Comparison of ENCODE assay signal across 9 cellular contexts in genomic region chr17:45225051-45225700, GRCh38. TPM values are rescaled to one million over a fixed set of nuclear protein-coding genes. Genes with fewer than 3 reads are reported as not detected.
DNase-seq lines count a peak whose midpoint lies in the region; ATAC-seq, FAIRE-seq and TF ChIP-seq lines count a peak whose summit lies in the region.
"Had no signal": no experiment of that assay in that cellular context is flagged by ENCODE, and none has a peak within 500 bp of the region (broad histone marks: within the 10 kb centered on the region; RNA-seq: fewer than 3 reads in every experiment).

No MANE protein-coding gene starts in this region.

- TF ChIP-seq RAD21 in liver (IDR thresholded peaks at IDR 0.05), result no peak

- peak; percentile 61 for FAIRE-seq in urothelium cell line (lab: Jason Lieb, UNC)

- DNase-seq in activated gamma-delta T cell treated with Interleukin-2 at 50 U/mL for 16 hours (peak; percentile 49), activated gamma-delta T cell (lab: John Stamatoyannopoulos, UW) (no peak), urothelium cell line (ENCODE audit: low spot score) (peak; percentile 74), SHP77 treated with DMSO at 0.1 percent for 48 hours (lab: John Stamatoyannopoulos, UW) (no peak), germinal center (ENCODE audit: low spot score) (no peak)
- DNase-seq in activated T-cell treated with anti-CD3 and anti-CD28 coated beads, Interleukin-2, amount 50 U/mL, for 4 hours, result peak; percentile 62

- H3K4me1 Mint-ChIP-seq in activated T-cell treated with anti-CD3 and anti-CD28 coated beads, Interleukin-2, amount 50 U/mL, for 4 hours (ENCODE audit: low read depth), result peaks cover 73% of the 10 kb centered on the region

- peak overlapping the region; percentile 3 to 53 for H3K9ac ChIP-seq in liver (ENCODE audit: low read depth in 1 of 2, low read length in 2 of 2)

- H3K4me3 Mint-ChIP-seq in activated T-cell treated with anti-CD3 and anti-CD28 coated beads, Interleukin-2, amount 50 U/mL, for 4 hours, result peak overlapping the region; percentile 96

- no peaks in the 10 kb centered on the region for H3K9me3 Mint-ChIP-seq in activated T-cell treated with anti-CD3 and anti-CD28 coated beads, Interleukin-2, amount 50 U/mL, for 4 hours

- H3K36me3 ChIP-seq in liver (ENCODE audit: control insufficient read depth in 4 of 4, insufficient read depth in 3 of 4, low read depth in 1 of 4, low read length in 3 of 4), result no peaks in the 10 kb centered on the region

- H3K4me3 ChIP-seq in liver (ENCODE audit: low read depth in 1 of 3, low read length in 3 of 3), result no peak overlapping the region

- no peaks in the 10 kb centered on the region for H3K9me3 ChIP-seq in liver (ENCODE audit: control insufficient read depth in 4 of 4, low read length in 3 of 4)

- H3K27me3 ChIP-seq in liver (ENCODE audit: control insufficient read depth in 4 of 4, insufficient read depth in 4 of 4, low read length in 3 of 4), result no peaks in the 10 kb centered on the region

- no peaks in the 10 kb centered on the region for H3K36me3 Mint-ChIP-seq in activated T-cell treated with anti-CD3 and anti-CD28 coated beads, Interleukin-2, amount 50 U/mL, for 4 hours (ENCODE audit: insufficient read depth)

- no peak for TF ChIP-seq CTCF in liver (IDR thresholded peaks at IDR 0.05; ENCODE audit: low read depth, low read length, missing input control)

- peak overlapping the region; percentile 64 to 71 for H3K27ac ChIP-seq in liver (ENCODE audit: low read depth in 1 of 2, low read length in 2 of 2)

- WGBS in liver, result 79% methylated on average over 7 of the region's 7 CpGs

- no peaks in the 10 kb centered on the region for H3K27me3 Mint-ChIP-seq in activated T-cell treated with anti-CD3 and anti-CD28 coated beads, Interleukin-2, amount 50 U/mL, for 4 hours (ENCODE audit: low read depth)

- H3K4me1 ChIP-seq in liver (ENCODE audit: control insufficient read depth in 4 of 4, insufficient read depth in 4 of 4, low read length in 3 of 4), result peaks cover 0 to 11% (median 5%) of the 10 kb centered on the region in 4 donors

- no peak for ATAC-seq in activated T-cell treated with anti-CD3 and anti-CD28 coated beads, Interleukin-2, amount 50 U/mL, for 4 hours
- ATAC-seq in GM19455 (IDR thresholded peaks at IDR 0.05; ENCODE audit: unreplicated experiment), result no peak

TF ChIP-seq in liver, 16 proteins besides CTCF, POLR2A, EP300 and RAD21:
- TF ChIP-seq HNF4A (conservative IDR thresholded peaks at IDR 0.05), result no peak
- TF ChIP-seq JUND (IDR thresholded peaks at IDR 0.05), result no peak
- TF ChIP-seq, protein P1, sequence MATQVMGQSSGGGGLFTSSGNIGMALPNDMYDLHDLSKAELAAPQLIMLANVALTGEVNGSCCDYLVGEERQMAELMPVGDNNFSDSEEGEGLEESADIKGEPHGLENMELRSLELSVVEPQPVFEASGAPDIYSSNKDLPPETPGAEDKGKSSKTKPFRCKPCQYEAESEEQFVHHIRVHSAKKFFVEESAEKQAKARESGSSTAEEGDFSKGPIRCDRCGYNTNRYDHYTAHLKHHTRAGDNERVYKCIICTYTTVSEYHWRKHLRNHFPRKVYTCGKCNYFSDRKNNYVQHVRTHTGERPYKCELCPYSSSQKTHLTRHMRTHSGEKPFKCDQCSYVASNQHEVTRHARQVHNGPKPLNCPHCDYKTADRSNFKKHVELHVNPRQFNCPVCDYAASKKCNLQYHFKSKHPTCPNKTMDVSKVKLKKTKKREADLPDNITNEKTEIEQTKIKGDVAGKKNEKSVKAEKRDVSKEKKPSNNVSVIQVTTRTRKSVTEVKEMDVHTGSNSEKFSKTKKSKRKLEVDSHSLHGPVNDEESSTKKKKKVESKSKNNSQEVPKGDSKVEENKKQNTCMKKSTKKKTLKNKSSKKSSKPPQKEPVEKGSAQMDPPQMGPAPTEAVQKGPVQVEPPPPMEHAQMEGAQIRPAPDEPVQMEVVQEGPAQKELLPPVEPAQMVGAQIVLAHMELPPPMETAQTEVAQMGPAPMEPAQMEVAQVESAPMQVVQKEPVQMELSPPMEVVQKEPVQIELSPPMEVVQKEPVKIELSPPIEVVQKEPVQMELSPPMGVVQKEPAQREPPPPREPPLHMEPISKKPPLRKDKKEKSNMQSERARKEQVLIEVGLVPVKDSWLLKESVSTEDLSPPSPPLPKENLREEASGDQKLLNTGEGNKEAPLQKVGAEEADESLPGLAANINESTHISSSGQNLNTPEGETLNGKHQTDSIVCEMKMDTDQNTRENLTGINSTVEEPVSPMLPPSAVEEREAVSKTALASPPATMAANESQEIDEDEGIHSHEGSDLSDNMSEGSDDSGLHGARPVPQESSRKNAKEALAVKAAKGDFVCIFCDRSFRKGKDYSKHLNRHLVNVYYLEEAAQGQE (IDR thresholded peaks at IDR 0.05), result no peak
- no peak for TF ChIP-seq YY1 (IDR thresholded peaks at IDR 0.05)
- no peak for TF ChIP-seq HNF4G (IDR thresholded peaks at IDR 0.05)
- no peak for TF ChIP-seq TAF1 (conservative IDR thresholded peaks at IDR 0.05)
- no peak for TF ChIP-seq ZBTB33 (IDR thresholded peaks at IDR 0.05)
- no peak for TF ChIP-seq EGR1 (IDR thresholded peaks at IDR 0.05; ENCODE audit: low read depth in 2 of 2)
- no peak for TF ChIP-seq NR2F2 (IDR thresholded peaks at IDR 0.05)
- no peak for TF ChIP-seq GABPA (IDR thresholded peaks at IDR 0.05 in 1 of 2, conservative IDR thresholded peaks at IDR 0.05 in 1 of 2)
- no peak for TF ChIP-seq FOXA1 (IDR thresholded peaks at IDR 0.05)
- TF ChIP-seq, protein P2, sequence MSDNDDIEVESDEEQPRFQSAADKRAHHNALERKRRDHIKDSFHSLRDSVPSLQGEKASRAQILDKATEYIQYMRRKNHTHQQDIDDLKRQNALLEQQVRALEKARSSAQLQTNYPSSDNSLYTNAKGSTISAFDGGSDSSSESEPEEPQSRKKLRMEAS (IDR thresholded peaks at IDR 0.05), result no peak
- TF ChIP-seq RXRA (IDR thresholded peaks at IDR 0.05), result no peak
- TF ChIP-seq, protein P3, sequence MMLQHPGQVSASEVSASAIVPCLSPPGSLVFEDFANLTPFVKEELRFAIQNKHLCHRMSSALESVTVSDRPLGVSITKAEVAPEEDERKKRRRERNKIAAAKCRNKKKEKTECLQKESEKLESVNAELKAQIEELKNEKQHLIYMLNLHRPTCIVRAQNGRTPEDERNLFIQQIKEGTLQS (IDR thresholded peaks at IDR 0.05), result no peak
- TF ChIP-seq FOXA2 (IDR thresholded peaks at IDR 0.05), result no peak
- TF ChIP-seq SP1 (IDR thresholded peaks at IDR 0.05), result no peak

RNA-seq across cellular contexts. Expression of gene FMNL1, which starts 3.5 kb away (rescaled TPM):
- 100 to 1,000 TPM; 141 to 190 (median 158) TPM for total RNA-seq in activated T-cell treated with anti-CD3 and anti-CD28 coated beads, Interleukin-2, amount 50 U/mL, for 4 hours
- 1 to 10 TPM; 7.0 to 7.4 TPM for total RNA-seq in liver
- polyA plus RNA-seq in liver, result 1 to 10 TPM; 1.5 to 2.7 TPM

RNA-seq across cellular contexts. Expression of gene SPATA32, which starts 36.7 kb away (rescaled TPM):
- total RNA-seq in activated T-cell treated with anti-CD3 and anti-CD28 coated beads, Interleukin-2, amount 50 U/mL, for 4 hours, result under 1 TPM; 0.25 to 0.63 (median 0.27) TPM
- total RNA-seq in liver, result not detected
- polyA plus RNA-seq in liver, result not detected
- polyA plus RNA-seq: BJ had no signal

Comparison
In these comparisons a context has a peak if more than half of its experiments do, and no peak if none do; other contexts are left out.
1. DNase-seq: peak in activated gamma-delta T cell treated with Interleukin-2 at 50 U/mL for 16 hours (single experiment), activated T-cell treated with anti-CD3 and anti-CD28 coated beads, Interleukin-2, amount 50 U/mL, for 4 hours (single experiment) and urothelium cell line (single experiment); none in activated gamma-delta T cell (single experiment), SHP77 treated with DMSO at 0.1 percent for 48 hours (single experiment) and germinal center (single experiment).
2. RNA of gene FMNL1, which starts 3.5 kb away (total RNA-seq): 141 to 190 TPM in activated T-cell treated with anti-CD3 and anti-CD28 coated beads, Interleukin-2, amount 50 U/mL, for 4 hours; 7.0 to 7.4 TPM in liver; every median in the first group is over 10 times any median in the second.